In the genomic region with DNA sequence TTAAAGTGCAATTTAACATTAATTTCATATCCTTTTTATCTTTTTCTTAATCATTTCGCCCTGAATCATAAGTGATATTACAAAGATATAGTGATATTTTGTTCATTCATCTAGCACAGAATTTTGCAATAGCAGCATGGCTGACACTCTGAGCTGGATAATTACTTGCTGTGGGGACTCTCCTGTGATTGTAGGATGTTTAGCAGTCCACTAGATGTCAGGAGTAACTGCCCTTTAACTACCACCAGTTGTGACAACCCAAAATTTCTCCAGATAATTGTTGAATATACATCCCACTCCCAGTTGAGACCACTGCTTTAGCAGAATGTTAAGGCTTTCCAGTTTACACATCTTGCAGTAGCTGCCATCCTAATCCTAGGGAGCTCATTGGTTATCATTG, we compare ENCODE assay signal across 8 cellular contexts.
DNase-seq lines count a peak whose midpoint lies in the region; ATAC-seq and TF ChIP-seq lines count a peak whose summit lies in the region.

No MANE protein-coding gene starts in this region.

- H3K4me1 ChIP-seq in IMR-90 (ENCODE audit: control insufficient read depth, insufficient read depth, low read length) = no peaks in the 10 kb centered on the region
- H3K4me1 ChIP-seq in hepatocyte (ENCODE audit: insufficient read depth) = no peaks in the 10 kb centered on the region

- no peak overlapping the region for H3K4ac ChIP-seq in IMR-90 (ENCODE audit: low read depth, low read length)

- no peak overlapping the region for H3K4me3 Mint-ChIP-seq in activated naive CD4-positive, alpha-beta T cell treated with anti-CD3 and anti-CD28 coated beads for 36 hours
- H3K4me3 Mint-ChIP-seq in WTC11 = no peak overlapping the region
- no peak overlapping the region for H3K4me3 Mint-ChIP-seq in type B pancreatic cell

- intact Hi-C loops in activated naive CD4-positive, alpha-beta T cell treated with anti-CD3 and anti-CD28 coated beads for 36 hours (cut with micrococcal nuclease) = loop anchor here (1.0 to 10.0 kb wide), 5 partner anchors 273 to 502 kb away; no protein-coding TSS in a partner anchor
- intact Hi-C loops in IMR-90 (cut with micrococcal nuclease) = loop anchor here (1.0 to 10.0 kb wide), 4 partner anchors 196 to 503 kb away; a partner anchor contains a TSS

- peak; percentile 18 for DNase-seq in activated naive CD4-positive, alpha-beta T cell treated with anti-CD3 and anti-CD28 coated beads for 36 hours
- DNase-seq in activated naive CD4-positive, alpha-beta T cell treated with anti-CD3 and anti-CD28 coated beads, Interleukin-2, amount 50 U/mL, for 16 hours = no peak
- DNase-seq in IMR-90 (peak; percentile 70), WTC11 (ENCODE audit: low spot score) (no peak), hepatocyte (ENCODE audit: low spot score) (peak; percentile 33), type B pancreatic cell (ENCODE audit: extremely low spot score, unreplicated experiment) (no peak)

- BruUV-seq in IMR-90 (replicated peaks; lab: Mats Ljungman, UMichigan) = no TSS peak

- H3K36me3 ChIP-seq in IMR-90 (ENCODE audit: control insufficient read depth, insufficient read depth, low read length) = no peaks in the 10 kb centered on the region
- H3K36me3 ChIP-seq in hepatocyte (replicated peaks; ENCODE audit: insufficient read depth, low read depth) = no peaks in the 10 kb centered on the region

- no peak overlapping the region for H2BK15ac ChIP-seq in IMR-90 (ENCODE audit: low read depth, low read length)

- H2AK5ac ChIP-seq in IMR-90 (ENCODE audit: low read depth, low read length) = no peak overlapping the region

- no peaks in the 10 kb centered on the region for H3K9me3 Mint-ChIP-seq in activated naive CD4-positive, alpha-beta T cell treated with anti-CD3 and anti-CD28 coated beads for 36 hours
- H3K9me3 Mint-ChIP-seq in WTC11 = no peaks in the 10 kb centered on the region
- H3K9me3 Mint-ChIP-seq in type B pancreatic cell = no peaks in the 10 kb centered on the region

- H3K36me3 Mint-ChIP-seq in activated naive CD4-positive, alpha-beta T cell treated with anti-CD3 and anti-CD28 coated beads for 36 hours (ENCODE audit: low read depth) = no peaks in the 10 kb centered on the region
- H3K36me3 Mint-ChIP-seq in WTC11 (no peaks in the 10 kb centered on the region), type B pancreatic cell (no peaks in the 10 kb centered on the region)

- POLR2A ChIA-PET in IMR-90 (lab: Charles Lee; ENCODE audit: unreplicated experiment) (no interaction called here), WTC11 (lab: Charles Lee) (no interaction called here)

- no CpG with 5 or more reads among the region's 1 CpG for WGBS in IMR-90 (ENCODE audit: extremely low coverage in 2 of 2, insufficient read length in 1 of 2), 2 experiments
- WGBS in hepatocyte (ENCODE audit: low lambda C conversion rate, missing lambda C conversion rate) = 19% methylated on average over 1 of the region's 1 CpG

- H2BK5ac ChIP-seq in IMR-90 (ENCODE audit: low read depth, low read length, poor library complexity, severe bottlenecking) = no peak overlapping the region

- H3K9me3 ChIP-seq in IMR-90 (ENCODE audit: control insufficient read depth, insufficient read depth, low read length) = peaks cover 2% of the 10 kb centered on the region; the same call in 1 of the 2 replicates
- H3K9me3 ChIP-seq in hepatocyte (ENCODE audit: low read depth) = no peaks in the 10 kb centered on the region

- no peak overlapping the region for H4K91ac ChIP-seq in IMR-90 (ENCODE audit: insufficient read depth, low read depth, low read length)

- H3K56ac ChIP-seq in IMR-90 (ENCODE audit: extremely low read depth, insufficient read depth, low read length) = no peak overlapping the region

- no peak overlapping the region for H3K18ac ChIP-seq in IMR-90 (ENCODE audit: low read depth, low read length)

- H3K4me1 Mint-ChIP-seq in activated naive CD4-positive, alpha-beta T cell treated with anti-CD3 and anti-CD28 coated beads for 36 hours (ENCODE audit: low read depth) = peaks cover 3% of the 10 kb centered on the region
- no peaks in the 10 kb centered on the region for H3K4me1 Mint-ChIP-seq in WTC11
- H3K4me1 Mint-ChIP-seq in type B pancreatic cell (ENCODE audit: unreplicated experiment) = no peaks in the 10 kb centered on the region

- H3K27ac ChIP-seq in IMR-90 (ENCODE audit: insufficient read depth, low read length) (no peak overlapping the region), hepatocyte (no peak overlapping the region)

- TF ChIP-seq RAD21 in IMR-90 (IDR thresholded peaks at IDR 0.05; ENCODE audit: low read length) = peak; percentile 91

- H3K79me1 ChIP-seq in IMR-90 (ENCODE audit: low read depth in 1 of 2, low read length in 2 of 2) = peaks cover 0 to 10% of the 10 kb centered on the region in 2 experiments; a peak in 1 of 4 replicates

- peak; percentile 85 for ATAC-seq in IMR-90 (ENCODE audit: low read depth)
- peak; percentile 93 for ATAC-seq in WTC11
- ATAC-seq in GM21576 (IDR thresholded peaks at IDR 0.05; ENCODE audit: unreplicated experiment) = no peak
- ATAC-seq in GM19395 (IDR thresholded peaks at IDR 0.05; ENCODE audit: unreplicated experiment) = no peak

- no peak overlapping the region for H4K8ac ChIP-seq in IMR-90 (ENCODE audit: low read depth in 2 of 2, low read length in 2 of 2)

- no peaks in the 10 kb centered on the region for H3K79me2 ChIP-seq in hepatocyte

- H4K5ac ChIP-seq in IMR-90 (ENCODE audit: low read depth, low read length) = no peak overlapping the region

- in situ Hi-C loops in IMR-90 (cut with MboI; ENCODE audit: low sequenced_read_pairs) = loop anchor here (10.0 kb wide), 1 partner anchor 373 kb away; no protein-coding TSS in a partner anchor

- dilution Hi-C loops in IMR-90 (cut with HindIII; ENCODE audit: low sequenced_read_pairs, unreplicated experiment) = no loop called here

- no peaks in the 10 kb centered on the region for H4K20me1 ChIP-seq in IMR-90 (ENCODE audit: insufficient read depth, low read length)
- H4K20me1 ChIP-seq in hepatocyte (ENCODE audit: insufficient read depth, poor library complexity, severe bottlenecking) = no peaks in the 10 kb centered on the region

- H3K23ac ChIP-seq in IMR-90 (ENCODE audit: low read depth, low read length) = no peak overlapping the region

- H2AFZ ChIP-seq in IMR-90 (replicated peaks; ENCODE audit: low read length, poor library complexity) (no peak overlapping the region), hepatocyte (no peak overlapping the region)

- H3K4me3 ChIP-seq in IMR-90 (ENCODE audit: insufficient read depth, low read depth, low read length) = no peak overlapping the region
- no peak overlapping the region for H3K4me3 ChIP-seq in hepatocyte

- H3K27me3 ChIP-seq in IMR-90 (ENCODE audit: control insufficient read depth, insufficient read depth, low read length) (no peaks in the 10 kb centered on the region), hepatocyte (no peaks in the 10 kb centered on the region)

- H3K4me2 ChIP-seq in IMR-90 (ENCODE audit: low read depth, low read length) (no peak overlapping the region), hepatocyte (no peak overlapping the region)

- no peaks in the 10 kb centered on the region for H3K9me2 ChIP-seq in hepatocyte (replicated peaks; ENCODE audit: insufficient read depth)

- no peak overlapping the region for H2AK9ac ChIP-seq in IMR-90 (replicated peaks; ENCODE audit: low read depth, low read length, poor library complexity)

- H3K14ac ChIP-seq in IMR-90 (replicated peaks; ENCODE audit: low read depth, low read length) = no peak overlapping the region

- no peak overlapping the region for H3K27ac Mint-ChIP-seq in activated naive CD4-positive, alpha-beta T cell treated with anti-CD3 and anti-CD28 coated beads for 36 hours
- H3K27ac Mint-ChIP-seq in WTC11 = no peak overlapping the region
- H3K27ac Mint-ChIP-seq in type B pancreatic cell = no peak overlapping the region

- peak; percentile 75 for TF ChIP-seq CTCF in IMR-90 (conservative IDR thresholded peaks at IDR 0.05; ENCODE audit: low read depth, low read length)
- 0 out of 2 replicates have a peak, but pooled peaks have one; percentile 9 for TF ChIP-seq CTCF in WTC11 (IDR thresholded peaks at IDR 0.05)
- TF ChIP-seq CTCF in hepatocyte (IDR thresholded peaks at IDR 0.05; ENCODE audit: poor library complexity) = peak; percentile 49
- peak; percentile 65 for TF ChIP-seq CTCF in type B pancreatic cell (conservative IDR thresholded peaks at IDR 0.05)

- no peaks in the 10 kb centered on the region for H3K9me1 ChIP-seq in IMR-90 (ENCODE audit: insufficient read depth, low read length)

- CTCF ChIA-PET in activated naive CD4-positive, alpha-beta T cell treated with anti-CD3 and anti-CD28 coated beads for 36 hours (lab: Charles Lee) = interaction anchor here (0.6 to 3.8 kb wide), 24 partner anchors 10 to 453 kb away, joined by 3 to 25 read pairs (median 3); no protein-coding TSS in a partner anchor
- CTCF ChIA-PET in IMR-90 (lab: Yijun Ruan, JAX) = interaction anchor here (0.8 to 2.3 kb wide), 4 partner anchors 46 to 375 kb away, joined by 3 to 8 read pairs (median 4); no protein-coding TSS in a partner anchor
- CTCF ChIA-PET in WTC11 (lab: Charles Lee) = interaction anchor here (0.6 to 1.5 kb wide), 10 partner anchors 9 to 400 kb away, joined by 3 to 9 read pairs (median 5); a partner anchor contains a TSS

- TF ChIP-seq POLR2A in IMR-90 (IDR thresholded peaks at IDR 0.05; ENCODE audit: low read depth, low read length) = no peak

- peak overlapping the region; percentile 4; the same call in 1 of the 2 replicates for H2BK120ac ChIP-seq in IMR-90 (ENCODE audit: low read depth, low read length)

- no peaks in the 10 kb centered on the region for H3K27me3 Mint-ChIP-seq in activated naive CD4-positive, alpha-beta T cell treated with anti-CD3 and anti-CD28 coated beads for 36 hours (ENCODE audit: low read depth)
- H3K27me3 Mint-ChIP-seq in WTC11 (ENCODE audit: low read depth) (no peaks in the 10 kb centered on the region), type B pancreatic cell (no peaks in the 10 kb centered on the region)

- H3K9ac ChIP-seq in IMR-90 (ENCODE audit: low read depth, low read length) = no peak overlapping the region

- H2BK20ac ChIP-seq in IMR-90 (ENCODE audit: low read depth, low read length) = no peak overlapping the region

TF ChIP-seq in IMR-90, 13 proteins besides CTCF, POLR2A, EP300 and RAD21:
- TF ChIP-seq CEBPB (IDR thresholded peaks at IDR 0.05; ENCODE audit: low read depth, low read length) = peak; percentile 89
- TF ChIP-seq SMC3 (IDR thresholded peaks at IDR 0.05; ENCODE audit: low read depth, low read length) = peak; percentile 82
- no peak for TF ChIP-seq RFX5 (IDR thresholded peaks at IDR 0.05; ENCODE audit: low read depth, low read length)
- TF ChIP-seq BHLHE40 (IDR thresholded peaks at IDR 0.05; ENCODE audit: low read depth, low read length) = no peak

TF ChIP-seq in WTC11, 78 proteins besides CTCF, POLR2A, EP300 and RAD21 (continues in another document):
- TF ChIP-seq, protein P1, sequence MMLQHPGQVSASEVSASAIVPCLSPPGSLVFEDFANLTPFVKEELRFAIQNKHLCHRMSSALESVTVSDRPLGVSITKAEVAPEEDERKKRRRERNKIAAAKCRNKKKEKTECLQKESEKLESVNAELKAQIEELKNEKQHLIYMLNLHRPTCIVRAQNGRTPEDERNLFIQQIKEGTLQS (CRISPR knock-in tag; conservative IDR thresholded peaks at IDR 0.05) = no peak

Comparison
In these comparisons a context has a peak if more than half of its experiments do, and no peak if none do; other contexts are left out.
1. DNase-seq: peak in activated naive CD4-positive, alpha-beta T cell treated with anti-CD3 and anti-CD28 coated beads for 36 hours (single experiment), IMR-90 (single experiment) and hepatocyte (single experiment); none in activated naive CD4-positive, alpha-beta T cell treated with anti-CD3 and anti-CD28 coated beads, Interleukin-2, amount 50 U/mL, for 16 hours (single experiment), WTC11 (single experiment) and type B pancreatic cell (single experiment).
2. ATAC-seq: peak in IMR-90 (single experiment) and WTC11 (single experiment); none in GM21576 (single experiment) and GM19395 (single experiment).
3. CTCF ChIP-seq: peak in every context shown above with its lines; median percentile 75 in IMR-90; 65 in type B pancreatic cell; 49 in hepatocyte; 9 in WTC11.